In the genomic region with DNA sequence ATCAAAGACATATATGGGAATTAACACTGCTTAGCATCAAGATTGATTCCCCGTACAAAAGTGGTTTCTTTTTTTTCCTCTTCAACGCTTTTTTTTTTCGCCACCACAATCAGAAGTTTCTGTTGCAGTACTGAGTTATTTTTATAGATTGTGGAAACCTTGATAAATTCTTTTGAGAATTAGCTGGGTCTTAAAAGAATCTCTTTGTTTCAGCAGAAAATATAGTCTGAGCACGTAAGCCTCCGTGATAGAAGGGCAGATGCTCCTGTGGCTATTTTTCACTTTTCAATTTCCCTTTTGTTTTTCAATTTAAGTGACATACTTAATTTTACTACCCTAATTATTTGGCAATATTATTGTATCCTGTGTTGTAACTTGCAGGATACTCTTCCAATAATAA, we compare ENCODE assay signal across 36 cellular contexts.
"Had no signal": no experiment of that assay in that cellular context is flagged by ENCODE, and none has a peak within 500 bp of the region (broad histone marks: within the 10 kb centered on the region; RNA-seq: fewer than 3 reads in every experiment).

No MANE protein-coding gene starts in this region.

- H3K9me3 Mint-ChIP-seq: activated CD4-positive, alpha-beta memory T cell treated with anti-CD3 and anti-CD28 coated beads, Interleukin-2, amount 10 ng/mL, durations not matched to agents 7 days and 5 days; activated CD4-positive, alpha-beta T cell treated with anti-CD3 and anti-CD28 coated beads, Interleukin-2, amount 10 ng/mL, durations not matched to agents 7 days and 5 days; activated naive CD4-positive, alpha-beta T cell treated with anti-CD3 and anti-CD28 coated beads for 36 hours; activated naive CD4-positive, alpha-beta T cell treated with anti-CD3 and anti-CD28 coated beads, Interleukin-2, amount 50 U/mL, for 72 hours; activated naive CD8-positive, alpha-beta T cell treated with anti-CD3 and anti-CD28 coated beads for 36 hours; activated T-cell treated with anti-CD3 and anti-CD28 coated beads, Interleukin-2, amount 50 U/mL, for 4 hours; activated T-cell treated with anti-CD3 and anti-CD28 coated beads, Interleukin-2, amount 50 U/mL, for 72 hours; activated T-helper 1 cell treated with anti-CD3 and anti-CD28 coated beads, Interleukin-12 subunit alpha, Interleukin-12 subunit beta, Interleukin-2, Interleukin-4 antibody, amounts not matched to agents 30 ng/mL and 10 ng/mL and 1 ng/mL, durations not matched to agents 14 hours and 24 hours and 36 hours; activated T-helper 17 cell treated with anti-CD3 and anti-CD28 coated beads, Interleukin-2, amount 50 U/mL, for 72 hours; T-helper 2 cell treated with Interferon-gamma antibody and Interleukin-4, amounts not matched to agents 5 μg/mL and 100 μg/mL, for 36 hours; WTC11 had no signal

- H3K36me3 ChIP-seq: adrenal gland, brain microvascular endothelial cell, breast epithelium, WERI-Rb-1 had no signal

- H3K27me3 Mint-ChIP-seq: activated CD4-positive, alpha-beta memory T cell treated with anti-CD3 and anti-CD28 coated beads, Interleukin-2, amount 10 ng/mL, durations not matched to agents 7 days and 5 days; activated CD4-positive, alpha-beta T cell treated with anti-CD3 and anti-CD28 coated beads, Interleukin-2, amount 10 ng/mL, durations not matched to agents 7 days and 5 days; activated naive CD8-positive, alpha-beta T cell treated with anti-CD3 and anti-CD28 coated beads for 36 hours had no signal

- H3K36me3 Mint-ChIP-seq: activated naive CD4-positive, alpha-beta T cell treated with anti-CD3 and anti-CD28 coated beads, Interleukin-2, amount 50 U/mL, for 72 hours; activated naive CD8-positive, alpha-beta T cell treated with anti-CD3 and anti-CD28 coated beads for 36 hours; WTC11 had no signal

- H3K27ac ChIP-seq: adrenal gland, body of pancreas, brain microvascular endothelial cell, breast epithelium, WERI-Rb-1 had no signal

- ATAC-seq: activated CD4-positive, alpha-beta T cell treated with anti-CD3 and anti-CD28 coated beads for 36 hours; activated CD4-positive, CD25-positive, alpha-beta regulatory T cell treated with anti-CD3 and anti-CD28 coated beads, Interleukin-2, amount 50 U/mL, for 24 hours; activated CD8-positive, alpha-beta T cell treated with anti-CD3 and anti-CD28 coated beads, Interleukin-2, amount 10 ng/mL, durations not matched to agents 7 days and 5 days; activated naive CD4-positive, alpha-beta T cell treated with anti-CD3 and anti-CD28 coated beads, Interleukin-2, amount 50 U/mL, for 72 hours; activated T-cell treated with anti-CD3 and anti-CD28 coated beads, Interleukin-2, amount 50 U/mL, for 4 hours; activated T-cell treated with anti-CD3 and anti-CD28 coated beads, Interleukin-2, amount 50 U/mL, for 72 hours; activated T-helper 17 cell treated with anti-CD3 and anti-CD28 coated beads, Interleukin-2, amount 50 U/mL, for 72 hours; body of pancreas; WTC11 had no signal

- H3K4me1 ChIP-seq: adrenal gland, body of pancreas, breast epithelium had no signal

- H3K27ac Mint-ChIP-seq: activated CD4-positive, alpha-beta memory T cell treated with anti-CD3 and anti-CD28 coated beads, Interleukin-2, amount 10 ng/mL, durations not matched to agents 7 days and 5 days; activated CD4-positive, alpha-beta T cell treated with anti-CD3 and anti-CD28 coated beads for 36 hours; activated CD4-positive, alpha-beta T cell treated with anti-CD3 and anti-CD28 coated beads, Interleukin-2, amount 10 ng/mL, durations not matched to agents 7 days and 5 days; activated CD8-positive, alpha-beta T cell treated with anti-CD3 and anti-CD28 coated beads, Interleukin-2, amount 10 ng/mL, durations not matched to agents 7 days and 5 days; activated naive CD4-positive, alpha-beta T cell treated with anti-CD3 and anti-CD28 coated beads for 36 hours; activated naive CD4-positive, alpha-beta T cell treated with anti-CD3 and anti-CD28 coated beads, Interleukin-2, amount 50 U/mL, for 72 hours; activated naive CD8-positive, alpha-beta T cell treated with anti-CD3 and anti-CD28 coated beads for 36 hours; activated T-cell treated with anti-CD3 and anti-CD28 coated beads, Interleukin-2, amount 50 U/mL, for 72 hours; activated T-helper 1 cell treated with anti-CD3 and anti-CD28 coated beads, Interleukin-12 subunit alpha, Interleukin-12 subunit beta, Interleukin-2, Interleukin-4 antibody, amounts not matched to agents 30 ng/mL and 10 ng/mL and 1 ng/mL, durations not matched to agents 14 hours and 24 hours and 36 hours; activated T-helper 17 cell treated with anti-CD3 and anti-CD28 coated beads, Interleukin-2, amount 50 U/mL, for 72 hours; T-helper 2 cell treated with Interferon-gamma antibody and Interleukin-4, amounts not matched to agents 5 μg/mL and 100 μg/mL, for 36 hours; WTC11 had no signal

- DNase-seq: activated CD4-positive, alpha-beta memory T cell treated with anti-CD3 and anti-CD28 coated beads, Interleukin-2, amount 10 ng/mL, durations not matched to agents 7 days and 5 days; activated CD4-positive, alpha-beta T cell treated with anti-CD3 and anti-CD28 coated beads for 1 hour; activated CD4-positive, alpha-beta T cell treated with anti-CD3 and anti-CD28 coated beads for 36 hours; activated CD4-positive, alpha-beta T cell treated with anti-CD3 and anti-CD28 coated beads for 48 hours; activated CD4-positive, alpha-beta T cell treated with anti-CD3 and anti-CD28 coated beads, Interleukin-2, amount 10 ng/mL, durations not matched to agents 7 days and 5 days; activated CD4-positive, alpha-beta T cell treated with anti-CD3 and anti-CD28 coated beads, Interleukin-2, amount 50 U/mL, for 48 hours; activated CD4-positive, CD25-positive, alpha-beta regulatory T cell; activated CD8-positive, alpha-beta memory T cell treated with anti-CD3 and anti-CD28 coated beads for 24 hours; activated CD8-positive, alpha-beta memory T cell treated with anti-CD3 and anti-CD28 coated beads, Interleukin-2, amount 50 U/mL, for 4 hours; activated CD8-positive, alpha-beta T cell treated with anti-CD3 and anti-CD28 coated beads, Interleukin-2, amount 10 ng/mL, durations not matched to agents 7 days and 5 days; activated effector memory CD4-positive, alpha-beta T cell treated with anti-CD3 and anti-CD28 coated beads, Interleukin-2, amount 50 U/mL, for 16 hours; activated gamma-delta T cell treated with Interleukin-2 at 50 U/mL for 16 hours; activated naive CD4-positive, alpha-beta T cell; activated naive CD4-positive, alpha-beta T cell treated with anti-CD3 and anti-CD28 coated beads for 36 hours; activated naive CD4-positive, alpha-beta T cell treated with anti-CD3 and anti-CD28 coated beads, Interleukin-2, amount 50 U/mL, for 16 hours; activated naive CD8-positive, alpha-beta T cell treated with anti-CD3 and anti-CD28 coated beads for 36 hours; activated T-cell treated with anti-CD3 and anti-CD28 coated beads for 4 hours; activated T-cell treated with anti-CD3 and anti-CD28 coated beads, Interleukin-2, amount 50 U/mL, for 1 hour; activated T-cell treated with anti-CD3 and anti-CD28 coated beads, Interleukin-2, amount 50 U/mL, for 4 hours; activated T-cell treated with anti-CD3 and anti-CD28 coated beads, Interleukin-2, amount 50 U/mL, for 72 hours; adrenal gland; amniotic stem cell; aorta; body of pancreas; brain microvascular endothelial cell; central memory CD4-positive, alpha-beta T cell; T-helper 2 cell; T-helper 9 cell; WERI-Rb-1 had no signal

- H3K4me3 Mint-ChIP-seq: activated CD4-positive, alpha-beta memory T cell treated with anti-CD3 and anti-CD28 coated beads, Interleukin-2, amount 10 ng/mL, durations not matched to agents 7 days and 5 days; activated CD4-positive, alpha-beta T cell treated with anti-CD3 and anti-CD28 coated beads for 36 hours; activated CD4-positive, alpha-beta T cell treated with anti-CD3 and anti-CD28 coated beads, Interleukin-2, amount 10 ng/mL, durations not matched to agents 7 days and 5 days; activated CD8-positive, alpha-beta T cell treated with anti-CD3 and anti-CD28 coated beads, Interleukin-2, amount 10 ng/mL, durations not matched to agents 7 days and 5 days; activated naive CD4-positive, alpha-beta T cell treated with anti-CD3 and anti-CD28 coated beads for 36 hours; activated naive CD8-positive, alpha-beta T cell treated with anti-CD3 and anti-CD28 coated beads for 36 hours; activated T-cell treated with anti-CD3 and anti-CD28 coated beads, Interleukin-2, amount 50 U/mL, for 4 hours; activated T-cell treated with anti-CD3 and anti-CD28 coated beads, Interleukin-2, amount 50 U/mL, for 72 hours; activated T-helper 1 cell treated with anti-CD3 and anti-CD28 coated beads, Interleukin-12 subunit alpha, Interleukin-12 subunit beta, Interleukin-2, Interleukin-4 antibody, amounts not matched to agents 30 ng/mL and 10 ng/mL and 1 ng/mL, durations not matched to agents 14 hours and 24 hours and 36 hours; activated T-helper 17 cell treated with anti-CD3 and anti-CD28 coated beads, Interleukin-2, amount 50 U/mL, for 72 hours; T-helper 2 cell treated with Interferon-gamma antibody and Interleukin-4, amounts not matched to agents 5 μg/mL and 100 μg/mL, for 36 hours; WTC11 had no signal

- H3K9me3 ChIP-seq: adrenal gland, body of pancreas, breast epithelium had no signal

- H3K4me3 ChIP-seq: adrenal gland, body of pancreas, breast epithelium had no signal

- H3K27me3 ChIP-seq: adrenal gland, body of pancreas, brain microvascular endothelial cell, breast epithelium had no signal

- H3K4me1 Mint-ChIP-seq: activated CD4-positive, alpha-beta memory T cell treated with anti-CD3 and anti-CD28 coated beads, Interleukin-2, amount 10 ng/mL, durations not matched to agents 7 days and 5 days; activated CD4-positive, alpha-beta T cell treated with anti-CD3 and anti-CD28 coated beads for 36 hours; activated CD4-positive, alpha-beta T cell treated with anti-CD3 and anti-CD28 coated beads, Interleukin-2, amount 10 ng/mL, durations not matched to agents 7 days and 5 days; activated naive CD8-positive, alpha-beta T cell treated with anti-CD3 and anti-CD28 coated beads for 36 hours; activated T-helper 17 cell treated with anti-CD3 and anti-CD28 coated beads, Interleukin-2, amount 50 U/mL, for 72 hours had no signal
